In genomic region chr6:32175711-32176475, GRCh38 we compare ENCODE assay signal across 8 cellular contexts. TPM values are rescaled to one million over a fixed set of nuclear protein-coding genes. Genes with fewer than 3 reads are reported as not detected.
DNase-seq lines count a peak whose midpoint lies in the region; TF ChIP-seq lines count a peak whose summit lies in the region.

Gene AGPAT1 (minus strand): TSS chr6:32176084. CDS start chr6:32171496, 4,588 bp downstream.

- H3K4me3 Mint-ChIP-seq in endothelial cell (ENCODE audit: unreplicated experiment) (peak within 1 kb of the TSS; percentile 98), mesothelial cell of epicardium (peak within 1 kb of the TSS; percentile 92)

- peak within 1 kb of the TSS; percentile 81 for H3K27ac ChIP-seq in C4-2B

- no peak for TF ChIP-seq EP300 in Ishikawa (IDR thresholded peaks at IDR 0.05; ENCODE audit: borderline replicate concordance)

- peak; percentile 98 for DNase-seq in GM20000 (ENCODE audit: low spot score)
- peak; percentile 98 for DNase-seq in OCI-M1 (lab: John Stamatoyannopoulos, UW)
- peak; percentile 95 for DNase-seq in activated T-cell treated with anti-CD3 and anti-CD28 coated beads for 1 hour (ENCODE audit: low read depth)
- DNase-seq in endothelial cell (ENCODE audit: low spot score): peak; percentile 88
- peak; percentile 95 to 98 for DNase-seq in mesothelial cell of epicardium (ENCODE audit: low spot score in 2 of 2, unreplicated experiment in 2 of 2)
- DNase-seq in stimulated activated CD8-positive, alpha-beta memory T cell treated with anti-CD3 and anti-CD28 coated beads, Interleukin-15, amount 100 ng/mL, for 24 hours (ENCODE audit: low read depth): peak; percentile 88

- no peaks in the 10 kb centered on the region for H3K9me3 Mint-ChIP-seq in endothelial cell (ENCODE audit: unreplicated experiment)
- no peaks in the 10 kb centered on the region for H3K9me3 Mint-ChIP-seq in mesothelial cell of epicardium

- H3K27me3 Mint-ChIP-seq in endothelial cell (ENCODE audit: unreplicated experiment) (peaks cover 9% of the 10 kb centered on the region), mesothelial cell of epicardium (ENCODE audit: low read depth) (no peaks in the 10 kb centered on the region)

- H3K27ac Mint-ChIP-seq in endothelial cell (ENCODE audit: unreplicated experiment) (peak within 1 kb of the TSS; percentile 95), mesothelial cell of epicardium (peak within 1 kb of the TSS; percentile 98)

- H3K36me3 Mint-ChIP-seq in endothelial cell (ENCODE audit: low read depth, unreplicated experiment) (peaks cover 10% of the 10 kb centered on the region), mesothelial cell of epicardium (peaks cover 13% of the 10 kb centered on the region)

- TF ChIP-seq CTCF in C4-2B (conservative IDR thresholded peaks at IDR 0.05) (no peak), GM20000 (IDR thresholded peaks at IDR 0.05; ENCODE audit: extremely low read depth, missing control alignments) (no peak), endothelial cell (IDR thresholded peaks at IDR 0.05; ENCODE audit: unreplicated experiment) (no peak), mesothelial cell of epicardium (IDR thresholded peaks at IDR 0.05; ENCODE audit: unreplicated experiment) (no peak)

- no peak for TF ChIP-seq RAD21 in Ishikawa (IDR thresholded peaks at IDR 0.05; ENCODE audit: low read depth)

- H3K4me1 Mint-ChIP-seq in endothelial cell (ENCODE audit: unreplicated experiment): peaks cover 71% of the 10 kb centered on the region
- H3K4me1 Mint-ChIP-seq in mesothelial cell of epicardium: peaks cover 59% of the 10 kb centered on the region

TF ChIP-seq in Ishikawa, 13 proteins besides CTCF, POLR2A, EP300 and RAD21:
- TF ChIP-seq TCF12 (IDR thresholded peaks at IDR 0.05; ENCODE audit: low read depth): no peak
- TF ChIP-seq FOXM1 (IDR thresholded peaks at IDR 0.05; ENCODE audit: borderline replicate concordance, low read depth): no peak
- peak; percentile 40; the same call in 1 of the 2 replicates for TF ChIP-seq YY1 (IDR thresholded peaks at IDR 0.05; ENCODE audit: low read depth)
- peak; percentile 11; the same call in 1 of the 2 replicates for TF ChIP-seq TEAD4 (IDR thresholded peaks at IDR 0.05)
- no peak for TF ChIP-seq REST (IDR thresholded peaks at IDR 0.05; ENCODE audit: low read depth)
- peak; percentile 84 for TF ChIP-seq TAF1 (IDR thresholded peaks at IDR 0.05; ENCODE audit: low read depth)
- no peak for TF ChIP-seq CEBPB (IDR thresholded peaks at IDR 0.05)
- TF ChIP-seq USF1 (IDR thresholded peaks at IDR 0.05): no peak
- TF ChIP-seq EGR1 (IDR thresholded peaks at IDR 0.05): 0 out of 2 replicates have a peak, but pooled peaks have one; percentile 10
- no peak for TF ChIP-seq MAX (IDR thresholded peaks at IDR 0.05)
- peak; percentile 89 for TF ChIP-seq ZBTB7A (IDR thresholded peaks at IDR 0.05; ENCODE audit: low read depth)
- TF ChIP-seq CREB1 (IDR thresholded peaks at IDR 0.05; ENCODE audit: low read depth): no peak
- TF ChIP-seq NFIC (IDR thresholded peaks at IDR 0.05): no peak

RNA-seq across cellular contexts. Expression of gene AGPAT1, which starts in this region (rescaled TPM):
- total RNA-seq in endothelial cell (ENCODE audit: unreplicated experiment): 93.3 TPM
- 63.2 to 69.0 TPM (median 64.6 TPM) in 3 replicates for total RNA-seq in mesothelial cell of epicardium

Comparison
In these comparisons a context has a peak if more than half of its experiments do, and no peak if none do; other contexts are left out.
1. Peak in every context shown above with its lines: DNase-seq and H3K27ac ChIP-seq.